8 cellular contexts compared by ENCODE assay signal in genomic region chr7:90298145-90299038, GRCh38. TPM values are rescaled to one million over a fixed set of nuclear protein-coding genes. Genes with fewer than 3 reads are reported as not detected.
DNase-seq lines count a peak whose midpoint lies in the region; ATAC-seq and TF ChIP-seq lines count a peak whose summit lies in the region.

No MANE protein-coding gene starts in this region.

- DNase-seq in ELR (ENCODE audit: low read depth) = peak; percentile 82
- no peak for DNase-seq in RWPE2 (ENCODE audit: low spot score)
- peak; percentile 86 for DNase-seq in fibroblast of pulmonary artery (ENCODE audit: low read depth)
- DNase-seq in psoas muscle = no peak
- DNase-seq in ureter (ENCODE audit: low spot score) = no peak
- DNase-seq in activated T-cell treated with anti-CD3 and anti-CD28 coated beads, Interleukin-2, amount 50 U/mL, for 24 hours = no peak

- TF ChIP-seq RAD21 in Ishikawa (IDR thresholded peaks at IDR 0.05; ENCODE audit: low read depth) = peak; percentile 70

- H3K4me1 Mint-ChIP-seq in activated T-cell treated with anti-CD3 and anti-CD28 coated beads, Interleukin-2, amount 50 U/mL, for 24 hours (ENCODE audit: low read depth) = no peaks in the 10 kb centered on the region

- H3K27me3 Mint-ChIP-seq in activated T-cell treated with anti-CD3 and anti-CD28 coated beads, Interleukin-2, amount 50 U/mL, for 24 hours = no peaks in the 10 kb centered on the region

- H3K36me3 Mint-ChIP-seq in activated T-cell treated with anti-CD3 and anti-CD28 coated beads, Interleukin-2, amount 50 U/mL, for 24 hours (ENCODE audit: low read depth) = no peaks in the 10 kb centered on the region

- H3K27ac Mint-ChIP-seq in activated T-cell treated with anti-CD3 and anti-CD28 coated beads, Interleukin-2, amount 50 U/mL, for 24 hours = no peak overlapping the region

- H3K4me3 Mint-ChIP-seq in activated T-cell treated with anti-CD3 and anti-CD28 coated beads, Interleukin-2, amount 50 U/mL, for 24 hours = no peak overlapping the region

- H3K27ac ChIP-seq in RWPE2 (ENCODE audit: poor library complexity, severe bottlenecking) = no peak overlapping the region
- no peak overlapping the region for H3K27ac ChIP-seq in psoas muscle

- intact Hi-C loops in psoas muscle (cut with DNase I) = no loop called here

- no peaks in the 10 kb centered on the region for H3K27me3 ChIP-seq in RWPE2 (ENCODE audit: insufficient read depth, poor library complexity, severe bottlenecking)
- H3K27me3 ChIP-seq in psoas muscle (ENCODE audit: insufficient read depth in 3 of 3, low read length in 2 of 3) = no peaks in the 10 kb centered on the region

- H3K36me3 ChIP-seq in RWPE2 (ENCODE audit: low read depth) (no peaks in the 10 kb centered on the region), psoas muscle (ENCODE audit: insufficient read depth in 1 of 2, low read depth in 1 of 2) (no peaks in the 10 kb centered on the region)

- no peak overlapping the region for H3K4me3 ChIP-seq in RWPE2 (ENCODE audit: severe bottlenecking)
- no peak overlapping the region for H3K4me3 ChIP-seq in fibroblast of pulmonary artery (replicated peaks; ENCODE audit: low read depth, low read length)
- no peak overlapping the region for H3K4me3 ChIP-seq in psoas muscle

- peak; percentile 87 for TF ChIP-seq CTCF in RWPE2 (IDR thresholded peaks at IDR 0.05; ENCODE audit: poor library complexity, severe bottlenecking)
- peak; percentile 92 for TF ChIP-seq CTCF in fibroblast of pulmonary artery (IDR thresholded peaks at IDR 0.05; ENCODE audit: low read length, missing control alignments)
- TF ChIP-seq CTCF in psoas muscle (IDR thresholded peaks at IDR 0.05) = peak; percentile 36

- H3K4me1 ChIP-seq in RWPE2 (ENCODE audit: insufficient read depth, poor library complexity, severe bottlenecking) (peaks cover 11% of the 10 kb centered on the region), psoas muscle (no peaks in the 10 kb centered on the region)

- H3K9me3 ChIP-seq in RWPE2 (ENCODE audit: severe bottlenecking) = no peaks in the 10 kb centered on the region
- no peaks in the 10 kb centered on the region for H3K9me3 ChIP-seq in psoas muscle

- peaks cover 2% of the 10 kb centered on the region for H3K9me3 Mint-ChIP-seq in activated T-cell treated with anti-CD3 and anti-CD28 coated beads, Interleukin-2, amount 50 U/mL, for 24 hours

- ATAC-seq in GM21447 (IDR thresholded peaks at IDR 0.05; ENCODE audit: unreplicated experiment) = peak; percentile 89
- ATAC-seq in RWPE2 (ENCODE audit: low read depth) = peak; percentile 100
- peak in 3 of 4 donors; percentile 67 to 80 (median 67) for ATAC-seq in psoas muscle

- whole genome bisulfite sequencing in psoas muscle, 3 donors = 70 to 76% (median 72%) methylated on average over 5 of the region's 5 CpGs

- TF ChIP-seq EP300 in Ishikawa (IDR thresholded peaks at IDR 0.05; ENCODE audit: borderline replicate concordance) = no peak

TF ChIP-seq in Ishikawa, 13 proteins besides CTCF, POLR2A, EP300 and RAD21:
- no peak for TF ChIP-seq NFIC (IDR thresholded peaks at IDR 0.05)
- TF ChIP-seq ZBTB7A (IDR thresholded peaks at IDR 0.05; ENCODE audit: low read depth) = no peak
- TF ChIP-seq YY1 (IDR thresholded peaks at IDR 0.05; ENCODE audit: low read depth) = no peak
- no peak for TF ChIP-seq TCF12 (IDR thresholded peaks at IDR 0.05; ENCODE audit: low read depth)
- no peak for TF ChIP-seq CREB1 (IDR thresholded peaks at IDR 0.05; ENCODE audit: low read depth)
- no peak for TF ChIP-seq CEBPB (IDR thresholded peaks at IDR 0.05)
- TF ChIP-seq FOXM1 (IDR thresholded peaks at IDR 0.05; ENCODE audit: borderline replicate concordance, low read depth) = no peak
- no peak for TF ChIP-seq TAF1 (IDR thresholded peaks at IDR 0.05; ENCODE audit: low read depth)
- TF ChIP-seq TEAD4 (IDR thresholded peaks at IDR 0.05) = no peak
- TF ChIP-seq REST (IDR thresholded peaks at IDR 0.05; ENCODE audit: low read depth) = no peak
- no peak for TF ChIP-seq MAX (IDR thresholded peaks at IDR 0.05)
- TF ChIP-seq USF1 (IDR thresholded peaks at IDR 0.05) = no peak
- no peak for TF ChIP-seq EGR1 (IDR thresholded peaks at IDR 0.05)
TF ChIP-seq in Ishikawa: peak in this region for 0.

RNA-seq across cellular contexts. Expression of gene FAM237B, which starts 22.7 kb away (rescaled TPM):
- total RNA-seq in psoas muscle (not detected), ureter (not detected)
- polyA plus RNA-seq in psoas muscle = not detected

RNA-seq across cellular contexts. Expression of gene GTPBP10, which starts 48.1 kb away (rescaled TPM):
- total RNA-seq in psoas muscle (10 to 100 TPM; 18.9 to 28.5 (median 20.5) TPM), ureter (37.1 TPM)
- 10 to 100 TPM; 17.2 to 23.4 (median 17.9) TPM for polyA plus RNA-seq in psoas muscle

RNA-seq across cellular contexts. Expression of gene CFAP69, which starts 53.4 kb away (rescaled TPM):
- total RNA-seq in psoas muscle (1 to 10 TPM; 1.5 to 4.9 (median 2.2) TPM), ureter (9.3 TPM)
- polyA plus RNA-seq in psoas muscle = 1 to 10 TPM in 2 of 3 donors, under 1 TPM in 1; 0.55 to 1.7 (median 1.2) TPM

Comparison
In these comparisons a context has a peak if more than half of its experiments do, and no peak if none do; other contexts are left out.
1. DNase-seq: peak in ELR (single experiment) and fibroblast of pulmonary artery (single experiment); none in RWPE2 (single experiment), psoas muscle (0 of 2), ureter (single experiment) and activated T-cell treated with anti-CD3 and anti-CD28 coated beads, Interleukin-2, amount 50 U/mL, for 24 hours (single experiment).
2. CTCF ChIP-seq: peak in every context shown above with its lines; median percentile 92 in fibroblast of pulmonary artery; 87 in RWPE2; 36 in psoas muscle.
3. Peak in every context shown above with its lines, with median percentiles within 50 percentile points of each other: ATAC-seq.